Comparison of ENCODE assay signal across 10 cellular contexts in the genomic region with DNA sequence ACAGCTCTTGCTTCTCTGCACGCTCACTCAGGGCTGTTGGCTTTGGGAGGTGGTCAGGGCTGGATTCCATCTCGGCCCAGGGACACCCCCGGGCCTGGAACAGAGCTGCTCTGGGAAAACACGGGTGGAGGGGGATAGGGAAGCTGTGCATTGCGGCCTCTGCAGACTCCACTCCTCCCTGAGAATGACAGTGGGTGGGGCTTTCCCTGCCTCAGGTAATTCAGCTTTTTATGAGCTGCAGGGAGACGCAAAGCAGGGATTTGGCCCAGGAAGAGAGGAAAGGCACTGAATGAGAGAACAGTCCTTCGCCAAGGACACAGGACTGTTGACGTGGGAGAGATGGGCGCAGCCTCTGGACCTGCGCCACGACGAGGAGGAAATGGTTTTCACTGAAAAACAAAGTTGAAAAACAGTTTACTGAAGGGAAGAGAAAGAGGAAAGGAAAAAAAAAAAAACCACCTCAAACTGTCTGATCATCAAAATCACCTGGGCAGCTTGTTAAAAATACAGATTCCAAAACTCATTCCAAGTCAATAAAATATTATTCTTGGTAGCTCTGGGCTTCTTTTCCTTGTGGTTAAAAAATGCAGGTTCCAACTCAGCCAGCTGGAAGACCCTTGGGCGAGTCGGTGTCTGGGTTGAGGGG.
DNase-seq lines count a peak whose midpoint lies in the region; ATAC-seq, FAIRE-seq and TF ChIP-seq lines count a peak whose summit lies in the region.
"Had no signal": no experiment of that assay in that cellular context is flagged by ENCODE, and none has a peak within 500 bp of the region (broad histone marks: within the 10 kb centered on the region; RNA-seq: fewer than 3 reads in every experiment).

No MANE protein-coding gene starts in this region.

- H3K9ac ChIP-seq in K562 (ENCODE audit: insufficient read depth in 1 of 2, low read depth in 2 of 2, low read length in 2 of 2): 0 out of 4 replicates have a peak overlapping the region, but pooled peaks of 1 of the 2 experiments have one; percentile 42

- H3K9me1 ChIP-seq in K562 (ENCODE audit: control insufficient read depth, insufficient read depth, low read length): no peaks in the 10 kb centered on the region

- FAIRE-seq in K562 (lab: Jason Lieb, UNC) (no peak), pancreas (lab: Jason Lieb, UNC) (peak; percentile 29)

- DNase-seq in K562 (ENCODE audit: extremely low read depth in 1 of 4, low spot score in 3 of 4) (no peak), right atrium auricular region (ENCODE audit: low spot score) (peak; percentile 84), pancreas (peak in 4 of 6 donors; percentile 59 to 71 (median 69)), mesenteric fat pad (ENCODE audit: low spot score) (no peak)
- no peak for DNase-seq in stimulated activated CD4-positive, alpha-beta T cell treated with anti-CD3 and anti-CD28 coated beads, Interleukin-15, amount 100 ng/mL, for 24 hours
- DNase-seq: effector memory CD8-positive, alpha-beta T cell; stimulated activated CD4-positive, alpha-beta T cell treated with anti-CD3 and anti-CD28 coated beads, Interleukin-4, amount 100 ng/mL, for 4 hours had no signal

- H3K27me3 ChIP-seq in K562 (ENCODE audit: control insufficient read depth in 2 of 2, insufficient read depth in 2 of 2, low read length in 2 of 2) (no peaks in the 10 kb centered on the region), right atrium auricular region (no peaks in the 10 kb centered on the region), pancreas (no peaks in the 10 kb centered on the region)

- CTCF ChIA-PET in K562 (lab: Yijun Ruan, JAX; ENCODE audit: low intra/inter-chr PET ratio): no interaction called here

- H3K4me2 ChIP-seq in K562 (ENCODE audit: insufficient read depth, low read length): no peak overlapping the region

- WGBS in K562 (ENCODE audit: insufficient coverage, low coverage, missing lambda C conversion rate): 52% methylated on average over 10 of the region's 14 CpGs
- 33 to 36% methylated on average over 14 of the region's 14 CpGs for WGBS in pancreas, 2 donors

- TF ChIP-seq CTCF in C4-2B (conservative IDR thresholded peaks at IDR 0.05) (no peak), K562 (IDR thresholded peaks at IDR 0.05 in 2 of 3, conservative IDR thresholded peaks at IDR 0.05 in 1 of 3; ENCODE audit: insufficient read depth in 2 of 3, low read depth in 1 of 3, low read length in 3 of 3) (no peak), right atrium auricular region (IDR thresholded peaks at IDR 0.05) (no peak), pancreas (IDR thresholded peaks at IDR 0.05) (no peak)

- TF ChIP-seq EP300 in K562 (IDR thresholded peaks at IDR 0.05; ENCODE audit: low read length): no peak

- no peaks in the 10 kb centered on the region for H3K79me2 ChIP-seq in K562 (ENCODE audit: control insufficient read depth, insufficient read depth, low read length)

- H3K27ac ChIP-seq in C4-2B (0 out of 2 replicates have a peak overlapping the region, but pooled peaks have one; percentile 2), K562 (ENCODE audit: extremely low read depth, low read depth, low read length) (no peak overlapping the region), right atrium auricular region (peak overlapping the region; percentile 73 to 79), pancreas (peak overlapping the region; percentile 55 to 84 (median 60))

- POLR2A ChIA-PET in K562 (lab: Yijun Ruan, JAX): interaction anchor here (1.1 to 2.0 kb wide), 2 partner anchors 9 to 18 kb away, joined by 3 to 10 read pairs; no protein-coding TSS in a partner anchor

- in situ Hi-C loops in K562 (cut with MboI): no loop called here

- no peak overlapping the region; the same call in 1 of the 2 replicates for H2AFZ ChIP-seq in K562 (ENCODE audit: low read depth, low read length)

- H4K20me1 ChIP-seq in K562 (replicated peaks; ENCODE audit: control insufficient read depth, insufficient read depth, low read length): no peaks in the 10 kb centered on the region

- H3K36me3 ChIP-seq in K562 (ENCODE audit: control insufficient read depth, insufficient read depth, low read length): no peaks in the 10 kb centered on the region
- H3K36me3 ChIP-seq in right atrium auricular region: no peaks in the 10 kb centered on the region
- H3K36me3 ChIP-seq in pancreas: no peaks in the 10 kb centered on the region

- no TSS peak for BruUV-seq in K562 (replicated peaks; lab: Mats Ljungman, UMichigan)

- no peak for TF ChIP-seq POLR2A in K562 (conservative IDR thresholded peaks at IDR 0.05)

- intact Hi-C loops in K562 (cut with micrococcal nuclease): no loop called here
- intact Hi-C loops in pancreas (cut with DNase I): no loop called here

- ATAC-seq in K562 (no peak), pancreas (peak; percentile 70 to 94 (median 92)), HG03469 (IDR thresholded peaks at IDR 0.05; ENCODE audit: unreplicated experiment) (no peak), GM19035 (IDR thresholded peaks at IDR 0.05; ENCODE audit: unreplicated experiment) (no peak)
- ATAC-seq: effector memory CD8-positive, alpha-beta T cell had no signal

- no peaks in the 10 kb centered on the region for H3K9me3 ChIP-seq in K562 (replicated peaks; ENCODE audit: control insufficient read depth, insufficient read depth, low read depth, low read length)
- H3K9me3 ChIP-seq in right atrium auricular region: no peaks in the 10 kb centered on the region
- H3K9me3 ChIP-seq in pancreas: no peaks in the 10 kb centered on the region

- H3K4me3 ChIP-seq in K562 (no peak overlapping the region), right atrium auricular region (no peak overlapping the region), pancreas (no peak overlapping the region)

- H3K4me1 ChIP-seq in K562 (replicated peaks in 1 of 2; ENCODE audit: control insufficient read depth in 2 of 2, insufficient read depth in 2 of 2, low read length in 2 of 2) (peaks cover 0 to 3% of the 10 kb centered on the region in 2 experiments; a peak in 2 of 5 replicates), right atrium auricular region (peaks cover 0 to 20% of the 10 kb centered on the region in 2 donors), pancreas (peaks cover 0 to 15% (median 11%) of the 10 kb centered on the region in 3 donors)

- TF ChIP-seq RAD21 in K562 (CRISPR knock-in tag; conservative IDR thresholded peaks at IDR 0.05 in 1 of 2, IDR thresholded peaks at IDR 0.05 in 1 of 2): no peak

TF ChIP-seq in K562, 482 proteins besides CTCF, POLR2A, EP300 and RAD21:
- TF ChIP-seq SAP30 (IDR thresholded peaks at IDR 0.05; ENCODE audit: borderline replicate concordance, insufficient read depth, low read depth, low read length, poor library complexity, severe bottlenecking) (no peak), C11orf30 (IDR thresholded peaks at IDR 0.05; ENCODE audit: low read depth) (peak; percentile 20; the same call in 1 of the 2 replicates), MAFG (tag; conservative IDR thresholded peaks at IDR 0.05) (peak; percentile 24; the same call in 1 of the 2 replicates), ZNF316 (IDR thresholded peaks at IDR 0.05) (peak; percentile 78)

Comparison
In these comparisons a context has a peak if more than half of its experiments do, and no peak if none do; other contexts are left out.
1. ATAC-seq: peak in pancreas (4 of 4); none in K562 (single experiment), HG03469 (single experiment) and GM19035 (single experiment).
2. DNase-seq: peak in right atrium auricular region (single experiment) and pancreas (4 of 6); none in K562 (0 of 4), stimulated activated CD4-positive, alpha-beta T cell treated with anti-CD3 and anti-CD28 coated beads, Interleukin-15, amount 100 ng/mL, for 24 hours (single experiment) and mesenteric fat pad (single experiment).